ENCODE assay signal across 15 cellular contexts in the genomic region with DNA sequence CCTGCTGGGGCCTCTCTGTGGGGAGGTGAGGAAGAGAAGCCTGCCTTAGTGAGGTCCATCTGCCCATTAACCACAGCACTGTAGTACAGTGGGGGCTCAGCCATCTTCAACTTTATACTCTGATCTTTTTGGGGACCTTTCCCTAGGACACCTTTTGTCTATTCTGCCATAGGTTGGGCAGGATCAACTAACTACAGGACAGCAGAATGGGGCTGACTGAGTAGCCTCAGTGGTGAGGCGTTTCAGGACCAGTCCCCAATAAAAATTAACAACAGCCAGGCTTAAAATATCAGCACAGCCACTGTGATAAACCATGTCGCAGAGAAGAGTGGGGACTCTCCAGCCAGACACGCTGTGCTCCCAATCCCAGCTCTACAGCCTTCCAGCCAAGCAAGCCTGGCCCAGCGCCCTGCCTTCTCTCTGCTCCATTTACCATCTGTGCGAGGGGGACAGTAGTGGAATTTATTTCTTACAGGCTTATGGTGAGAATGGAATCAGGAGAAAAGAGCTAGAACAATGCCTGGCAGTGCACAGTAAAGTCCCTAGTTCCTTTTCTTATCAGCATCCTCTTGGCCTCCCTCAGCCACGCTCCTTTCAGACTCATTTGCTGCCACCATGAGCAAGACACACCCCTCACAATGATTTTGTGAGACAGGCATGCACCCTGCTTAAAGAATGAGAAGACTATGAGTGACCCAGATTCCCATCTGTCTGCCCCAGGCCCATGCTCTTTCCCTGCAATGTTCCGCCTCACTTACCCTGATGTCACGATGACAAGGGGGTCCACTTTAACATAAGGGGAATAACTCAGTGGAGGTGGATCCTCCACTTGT.
A peak's percentile ranks its signal among the peaks of the same experiment; 100 is the strongest.
DNase-seq lines count a peak whose midpoint lies in the region; ATAC-seq and TF ChIP-seq lines count a peak whose summit lies in the region.
"Had no signal": no experiment of that assay in that cellular context is flagged by ENCODE, and none has a peak within 500 bp of the region (broad histone marks: within the 10 kb centered on the region; RNA-seq: fewer than 3 reads in every experiment).

No MANE protein-coding gene starts in this region.

- H3K9me3 Mint-ChIP-seq in activated T-helper 1 cell treated with anti-CD3 and anti-CD28 coated beads, Interleukin-12 subunit alpha, Interleukin-12 subunit beta, Interleukin-2, Interleukin-4 antibody, amounts not matched to agents 30 ng/mL and 10 ng/mL and 1 ng/mL, durations not matched to agents 14 hours and 24 hours and 36 hours = no peaks in the 10 kb centered on the region
- H3K9me3 Mint-ChIP-seq in progenitor cell of endocrine pancreas (ENCODE audit: low read depth) (no peaks in the 10 kb centered on the region), Calu3 (ENCODE audit: low read depth, unreplicated experiment) (no peaks in the 10 kb centered on the region)
- H3K9me3 Mint-ChIP-seq: activated naive CD4-positive, alpha-beta T cell treated with anti-CD3 and anti-CD28 coated beads, Interleukin-2, amount 50 U/mL, for 72 hours; CD8-positive, alpha-beta T cell; stimulated activated effector memory CD8-positive, alpha-beta T cell treated with anti-CD3 and anti-CD28 coated beads, Interleukin-12 subunit alpha, Interleukin-12 subunit beta, amount 100 ng/mL, for 72 hours had no signal

- TF ChIP-seq POLR2A in heart left ventricle (IDR thresholded peaks at IDR 0.05) = no peak

- 44 to 60% (median 57%) methylated on average over 8 of the region's 8 CpGs for WGBS in heart left ventricle, 4 donors

- H3K27ac Mint-ChIP-seq in activated T-helper 1 cell treated with anti-CD3 and anti-CD28 coated beads, Interleukin-12 subunit alpha, Interleukin-12 subunit beta, Interleukin-2, Interleukin-4 antibody, amounts not matched to agents 30 ng/mL and 10 ng/mL and 1 ng/mL, durations not matched to agents 14 hours and 24 hours and 36 hours = peak overlapping the region; percentile 38
- H3K27ac Mint-ChIP-seq in progenitor cell of endocrine pancreas (no peak overlapping the region), Calu3 (ENCODE audit: unreplicated experiment) (no peak overlapping the region)
- H3K27ac Mint-ChIP-seq: activated CD8-positive, alpha-beta T cell treated with anti-CD3 and anti-CD28 coated beads, Interleukin-2, amount 10 ng/mL, durations not matched to agents 7 days and 5 days; activated naive CD4-positive, alpha-beta T cell treated with anti-CD3 and anti-CD28 coated beads, Interleukin-2, amount 50 U/mL, for 72 hours; CD8-positive, alpha-beta T cell; stimulated activated effector memory CD8-positive, alpha-beta T cell treated with anti-CD3 and anti-CD28 coated beads, Interleukin-12 subunit alpha, Interleukin-12 subunit beta, amount 100 ng/mL, for 72 hours had no signal

- no peaks in the 10 kb centered on the region for H3K36me3 ChIP-seq in heart left ventricle
- no peaks in the 10 kb centered on the region for H3K36me3 ChIP-seq in parathyroid adenoma (ENCODE audit: control insufficient read depth, insufficient read depth, low read length)
- no peaks in the 10 kb centered on the region for H3K36me3 ChIP-seq in ascending aorta
- H3K36me3 ChIP-seq: gastrocnemius medialis had no signal

- H3K27me3 Mint-ChIP-seq in activated T-helper 1 cell treated with anti-CD3 and anti-CD28 coated beads, Interleukin-12 subunit alpha, Interleukin-12 subunit beta, Interleukin-2, Interleukin-4 antibody, amounts not matched to agents 30 ng/mL and 10 ng/mL and 1 ng/mL, durations not matched to agents 14 hours and 24 hours and 36 hours (ENCODE audit: insufficient read depth) = peaks cover 9% of the 10 kb centered on the region
- no peaks in the 10 kb centered on the region for H3K27me3 Mint-ChIP-seq in progenitor cell of endocrine pancreas
- H3K27me3 Mint-ChIP-seq in Calu3 (ENCODE audit: unreplicated experiment) = no peaks in the 10 kb centered on the region

- H3K4me3 ChIP-seq in heart left ventricle = no peak overlapping the region
- no peak overlapping the region for H3K4me3 ChIP-seq in parathyroid adenoma (ENCODE audit: low read depth, low read length)
- H3K4me3 ChIP-seq in ascending aorta = no peak overlapping the region
- H3K4me3 ChIP-seq: gastrocnemius medialis had no signal

- H3K27ac ChIP-seq in heart left ventricle (no peak overlapping the region), parathyroid adenoma (peak overlapping the region; percentile 12), ascending aorta (no peak overlapping the region)
- H3K27ac ChIP-seq: gastrocnemius medialis, RWPE1 had no signal

- DNase-seq in DMS 273 treated with DMSO at 0.1 percent for 48 hours (lab: John Stamatoyannopoulos, UW) (peak; percentile 12), heart left ventricle (peak in 1 of 5 donors; percentile 45), progenitor cell of endocrine pancreas (ENCODE audit: low spot score, unreplicated experiment) (no peak), Calu3 (no peak), ascending aorta (ENCODE audit: low spot score in 2 of 2) (no peak)
- DNase-seq in activated T-helper 1 cell treated with anti-CD3 and anti-CD28 coated beads, Interleukin-12 subunit alpha, Interleukin-12 subunit beta, Interleukin-2, Interleukin-4 antibody, amounts not matched to agents 30 ng/mL and 10 ng/mL and 1 ng/mL, durations not matched to agents 14 hours and 24 hours and 36 hours (ENCODE audit: low spot score) = no peak
- DNase-seq: activated CD8-positive, alpha-beta T cell treated with anti-CD3 and anti-CD28 coated beads, Interleukin-2, amount 10 ng/mL, durations not matched to agents 7 days and 5 days; CD8-positive, alpha-beta T cell; gastrocnemius medialis; stimulated activated CD4-positive, alpha-beta T cell treated with anti-CD3 and anti-CD28 coated beads, Interleukin-2, amount 100 ng/mL, for 24 hours had no signal

- H3K27me3 ChIP-seq in heart left ventricle (no peaks in the 10 kb centered on the region), parathyroid adenoma (ENCODE audit: control insufficient read depth, insufficient read depth, low read length) (no peaks in the 10 kb centered on the region), ascending aorta (no peaks in the 10 kb centered on the region)
- H3K27me3 ChIP-seq: gastrocnemius medialis had no signal

- H3K9ac ChIP-seq in parathyroid adenoma = no peak overlapping the region

- BruUV-seq in Calu3 (replicated peaks; lab: Mats Ljungman, UMichigan) = no TSS peak

- H3K79me2 ChIP-seq in parathyroid adenoma = peaks cover 13% of the 10 kb centered on the region

- peak in 3 of 4 donors; percentile 55 to 63 (median 59) for ATAC-seq in heart left ventricle
- ATAC-seq in GM18520 (IDR thresholded peaks at IDR 0.05; ENCODE audit: unreplicated experiment) = no peak
- ATAC-seq: activated CD8-positive, alpha-beta T cell treated with anti-CD3 and anti-CD28 coated beads, Interleukin-2, amount 10 ng/mL, durations not matched to agents 7 days and 5 days; activated naive CD4-positive, alpha-beta T cell treated with anti-CD3 and anti-CD28 coated beads, Interleukin-2, amount 50 U/mL, for 72 hours; CD8-positive, alpha-beta T cell; gastrocnemius medialis; stimulated activated effector memory CD8-positive, alpha-beta T cell treated with anti-CD3 and anti-CD28 coated beads, Interleukin-12 subunit alpha, Interleukin-12 subunit beta, amount 100 ng/mL, for 72 hours had no signal

- no peaks in the 10 kb centered on the region for H3K4me1 Mint-ChIP-seq in activated T-helper 1 cell treated with anti-CD3 and anti-CD28 coated beads, Interleukin-12 subunit alpha, Interleukin-12 subunit beta, Interleukin-2, Interleukin-4 antibody, amounts not matched to agents 30 ng/mL and 10 ng/mL and 1 ng/mL, durations not matched to agents 14 hours and 24 hours and 36 hours (ENCODE audit: low read depth)
- peaks cover 51% of the 10 kb centered on the region for H3K4me1 Mint-ChIP-seq in progenitor cell of endocrine pancreas (ENCODE audit: low read depth)
- peaks cover 48% of the 10 kb centered on the region for H3K4me1 Mint-ChIP-seq in Calu3 (ENCODE audit: low read depth, unreplicated experiment)
- H3K4me1 Mint-ChIP-seq: stimulated activated effector memory CD8-positive, alpha-beta T cell treated with anti-CD3 and anti-CD28 coated beads, Interleukin-12 subunit alpha, Interleukin-12 subunit beta, amount 100 ng/mL, for 72 hours had no signal

- H3K9me3 ChIP-seq in heart left ventricle (no peaks in the 10 kb centered on the region), parathyroid adenoma (ENCODE audit: control insufficient read depth, low read length) (no peaks in the 10 kb centered on the region), ascending aorta (no peaks in the 10 kb centered on the region)
- H3K9me3 ChIP-seq: gastrocnemius medialis had no signal

- H3K4me1 ChIP-seq in heart left ventricle (peaks cover 0 to 31% (median 10%) of the 10 kb centered on the region in 12 donors), parathyroid adenoma (peaks cover 51% of the 10 kb centered on the region), ascending aorta (no peaks in the 10 kb centered on the region)

- peak overlapping the region; percentile 34 for H2AFZ ChIP-seq in parathyroid adenoma

- H3K4me2 ChIP-seq in parathyroid adenoma (ENCODE audit: low read length) = peak overlapping the region; percentile 10

- no peaks in the 10 kb centered on the region for H3K36me3 Mint-ChIP-seq in activated T-helper 1 cell treated with anti-CD3 and anti-CD28 coated beads, Interleukin-12 subunit alpha, Interleukin-12 subunit beta, Interleukin-2, Interleukin-4 antibody, amounts not matched to agents 30 ng/mL and 10 ng/mL and 1 ng/mL, durations not matched to agents 14 hours and 24 hours and 36 hours (ENCODE audit: low read depth)
- H3K36me3 Mint-ChIP-seq in progenitor cell of endocrine pancreas (ENCODE audit: insufficient read depth) (peaks cover under 1% of the 10 kb centered on the region), Calu3 (ENCODE audit: insufficient read depth, unreplicated experiment) (no peaks in the 10 kb centered on the region)
- H3K36me3 Mint-ChIP-seq: activated naive CD4-positive, alpha-beta T cell treated with anti-CD3 and anti-CD28 coated beads, Interleukin-2, amount 50 U/mL, for 72 hours; CD8-positive, alpha-beta T cell; stimulated activated effector memory CD8-positive, alpha-beta T cell treated with anti-CD3 and anti-CD28 coated beads, Interleukin-12 subunit alpha, Interleukin-12 subunit beta, amount 100 ng/mL, for 72 hours had no signal

- TF ChIP-seq CTCF in heart left ventricle (IDR thresholded peaks at IDR 0.05) = no peak
- no peak for TF ChIP-seq CTCF in parathyroid adenoma (IDR thresholded peaks at IDR 0.05)
- no peak for TF ChIP-seq CTCF in progenitor cell of endocrine pancreas (IDR thresholded peaks at IDR 0.05; ENCODE audit: unreplicated experiment)
- no peak for TF ChIP-seq CTCF in Calu3 (IDR thresholded peaks at IDR 0.05; ENCODE audit: unreplicated experiment)
- no peak for TF ChIP-seq CTCF in ascending aorta (IDR thresholded peaks at IDR 0.05)

- no peak overlapping the region for H3K4me3 Mint-ChIP-seq in activated T-helper 1 cell treated with anti-CD3 and anti-CD28 coated beads, Interleukin-12 subunit alpha, Interleukin-12 subunit beta, Interleukin-2, Interleukin-4 antibody, amounts not matched to agents 30 ng/mL and 10 ng/mL and 1 ng/mL, durations not matched to agents 14 hours and 24 hours and 36 hours
- H3K4me3 Mint-ChIP-seq in progenitor cell of endocrine pancreas (ENCODE audit: low read depth) (no peak overlapping the region), Calu3 (ENCODE audit: low read depth, unreplicated experiment) (no peak overlapping the region)
- H3K4me3 Mint-ChIP-seq: activated CD8-positive, alpha-beta T cell treated with anti-CD3 and anti-CD28 coated beads, Interleukin-2, amount 10 ng/mL, durations not matched to agents 7 days and 5 days; CD8-positive, alpha-beta T cell; stimulated activated effector memory CD8-positive, alpha-beta T cell treated with anti-CD3 and anti-CD28 coated beads, Interleukin-12 subunit alpha, Interleukin-12 subunit beta, amount 100 ng/mL, for 72 hours had no signal

- CTCF ChIA-PET in Calu3 (lab: Charles Lee) = no interaction called here

- intact Hi-C loops in activated T-helper 1 cell treated with anti-CD3 and anti-CD28 coated beads, Interleukin-12 subunit alpha, Interleukin-12 subunit beta, Interleukin-2, Interleukin-4 antibody, amounts not matched to agents 30 ng/mL and 10 ng/mL and 1 ng/mL, durations not matched to agents 14 hours and 24 hours and 36 hours (cut with micrococcal nuclease) = no loop called here
- intact Hi-C loops in heart left ventricle (cut with DNase I) (no loop called here), Calu3 (cut with micrococcal nuclease; ENCODE audit: unreplicated experiment) (no loop called here), ascending aorta (cut with DNase I) (no loop called here)
